1 cellular context compared by ENCODE assay signal in the genomic region with DNA sequence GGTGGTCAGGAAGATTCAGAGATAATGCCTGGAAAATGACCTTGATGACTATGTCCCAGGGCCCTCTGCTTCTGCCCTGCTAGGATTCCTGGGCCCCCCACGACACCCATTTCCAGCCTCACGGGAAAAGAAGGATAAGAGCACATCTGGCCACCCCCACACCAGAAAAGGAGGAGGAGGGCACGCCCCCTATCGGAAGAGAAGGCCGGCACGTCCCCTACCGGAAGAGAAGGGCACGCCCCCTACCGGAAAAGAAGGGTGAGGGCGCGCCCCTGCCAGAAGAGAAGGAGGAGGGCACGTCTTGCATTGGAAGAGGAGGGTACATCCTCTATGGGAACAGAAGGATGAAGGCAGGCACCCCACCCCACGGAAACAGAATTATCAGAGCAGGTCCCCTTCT.
A peak's percentile ranks its signal among the peaks of the same experiment; 100 is the strongest.
TF ChIP-seq lines count a peak whose summit lies in the region.

No MANE protein-coding gene starts in this region.

TF ChIP-seq in K562, 482 proteins besides CTCF, POLR2A, EP300 and RAD21 (continued from another document and continues in another):
- TF ChIP-seq XRCC5 (IDR thresholded peaks at IDR 0.05; ENCODE audit: low read depth, low read length) (peak; percentile 74; the same call in 1 of the 2 replicates), ELF2 (CRISPR knock-in tag; IDR thresholded peaks at IDR 0.05) (peak; percentile 49; the same call in 1 of the 2 replicates), CXXC5 (CRISPR knock-in tag; IDR thresholded peaks at IDR 0.05) (peak; percentile 63), ETV5 (CRISPR knock-in tag; IDR thresholded peaks at IDR 0.05; ENCODE audit: low read depth) (peak; percentile 98), SMARCA4 (IDR thresholded peaks at IDR 0.05) (peak; percentile 43; the same call in 1 of the 2 replicates), RCOR1 (IDR thresholded peaks at IDR 0.05; ENCODE audit: borderline replicate concordance in 1 of 2, low read depth in 2 of 2, low read length in 2 of 2) (peak in 1 of 2 experiments; percentile 65; a peak in 2 of 4 replicates), CBX3 (IDR thresholded peaks at IDR 0.05; ENCODE audit: borderline replicate concordance in 1 of 2, low read length in 2 of 2) (peak in 1 of 2 experiments; percentile 61; a peak in 1 of 3 replicates), NR1H2 (CRISPR knock-in tag; IDR thresholded peaks at IDR 0.05) (no peak), ARID1B (IDR thresholded peaks at IDR 0.05) (0 out of 2 replicates have a peak, but pooled peaks have one; percentile 26), EGR1 (conservative IDR thresholded peaks at IDR 0.05) (peak; percentile 80), SIN3A (IDR thresholded peaks at IDR 0.05; ENCODE audit: borderline replicate concordance in 2 of 2, control insufficient read depth in 1 of 2, low read depth in 2 of 2, low read length in 2 of 2) (no peak), SRF (CRISPR knock-in tag; IDR thresholded peaks at IDR 0.05) (peak in 1 of 2 experiments; percentile 31; a peak in 1 of 4 replicates), NCOA2 (IDR thresholded peaks at IDR 0.05; ENCODE audit: partially characterized antibody in 2 of 2) (no peak), HOXB6 (CRISPR knock-in tag; IDR thresholded peaks at IDR 0.05; ENCODE audit: borderline replicate concordance) (no peak), ZNF24 (IDR thresholded peaks at IDR 0.05) (0 out of 2 replicates have a peak, but pooled peaks have one; percentile 8), ARNT (IDR thresholded peaks at IDR 0.05) (peak in 1 of 2 experiments; percentile 34; a peak in 1 of 4 replicates), L3MBTL2 (IDR thresholded peaks at IDR 0.05) (0 out of 2 replicates have a peak, but pooled peaks have one; percentile 24), RB1 (IDR thresholded peaks at IDR 0.05; ENCODE audit: low read depth) (0 out of 2 replicates have a peak, but pooled peaks have one; percentile 57), GABPB1 (CRISPR knock-in tag; IDR thresholded peaks at IDR 0.05) (peak; percentile 86), JUND (IDR thresholded peaks at IDR 0.05; ENCODE audit: borderline replicate concordance, low read depth, low read length) (peak; percentile 56), JUND (tag; IDR thresholded peaks at IDR 0.05; ENCODE audit: borderline replicate concordance, low read depth, low read length) (no peak; the same call in 2 of the 3 replicates), ZNF41 (CRISPR knock-in tag; conservative IDR thresholded peaks at IDR 0.05) (no peak), CREB1 (IDR thresholded peaks at IDR 0.05) (0 out of 2 replicates have a peak, but pooled peaks have one; percentile 12), CREB1 (CRISPR knock-in tag; IDR thresholded peaks at IDR 0.05) (no peak), PHF20 (IDR thresholded peaks at IDR 0.05; ENCODE audit: partially characterized antibody) (peak; percentile 59), KDM2B (CRISPR knock-in tag; IDR thresholded peaks at IDR 0.05) (no peak), SOX6 (IDR thresholded peaks at IDR 0.05) (peak; percentile 19; the same call in 1 of the 2 replicates), BHLHE40 (IDR thresholded peaks at IDR 0.05; ENCODE audit: low read length) (peak; percentile 36; the same call in 1 of the 2 replicates), MAZ (CRISPR knock-in tag; conservative IDR thresholded peaks at IDR 0.05 in 1 of 2, IDR thresholded peaks at IDR 0.05 in 1 of 2) (peak; percentile 54 to 87; a peak in 3 of 4 replicates), SP1 (CRISPR knock-in tag; IDR thresholded peaks at IDR 0.05) (peak; percentile 67; the same call in 1 of the 2 replicates), HCFC1 (IDR thresholded peaks at IDR 0.05; ENCODE audit: low read depth, low read length) (peak; percentile 47; the same call in 1 of the 2 replicates), CC2D1A (IDR thresholded peaks at IDR 0.05) (peak; percentile 49; the same call in 1 of the 2 replicates), ZBTB7A (IDR thresholded peaks at IDR 0.05; ENCODE audit: borderline replicate concordance, control insufficient read depth, low read depth, low read length) (peak; percentile 76; the same call in 1 of the 2 replicates), CTBP1 (IDR thresholded peaks at IDR 0.05; ENCODE audit: borderline replicate concordance) (peak; percentile 79), ESRRB (CRISPR knock-in tag; IDR thresholded peaks at IDR 0.05; ENCODE audit: borderline replicate concordance) (no peak), ZFP30 (CRISPR knock-in tag; IDR thresholded peaks at IDR 0.05; ENCODE audit: borderline replicate concordance) (no peak)
- TF ChIP-seq, protein P1, sequence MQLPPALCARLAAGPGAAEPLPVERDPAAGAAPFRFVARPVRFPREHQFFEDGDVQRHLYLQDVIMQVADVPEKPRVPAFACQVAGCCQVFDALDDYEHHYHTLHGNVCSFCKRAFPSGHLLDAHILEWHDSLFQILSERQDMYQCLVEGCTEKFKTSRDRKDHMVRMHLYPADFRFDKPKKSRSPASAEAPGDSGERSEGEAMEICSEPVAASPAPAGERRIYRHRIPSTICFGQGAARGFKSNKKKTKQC (CRISPR knock-in tag; IDR thresholded peaks at IDR 0.05) = no peak
- TF ChIP-seq, protein P2, sequence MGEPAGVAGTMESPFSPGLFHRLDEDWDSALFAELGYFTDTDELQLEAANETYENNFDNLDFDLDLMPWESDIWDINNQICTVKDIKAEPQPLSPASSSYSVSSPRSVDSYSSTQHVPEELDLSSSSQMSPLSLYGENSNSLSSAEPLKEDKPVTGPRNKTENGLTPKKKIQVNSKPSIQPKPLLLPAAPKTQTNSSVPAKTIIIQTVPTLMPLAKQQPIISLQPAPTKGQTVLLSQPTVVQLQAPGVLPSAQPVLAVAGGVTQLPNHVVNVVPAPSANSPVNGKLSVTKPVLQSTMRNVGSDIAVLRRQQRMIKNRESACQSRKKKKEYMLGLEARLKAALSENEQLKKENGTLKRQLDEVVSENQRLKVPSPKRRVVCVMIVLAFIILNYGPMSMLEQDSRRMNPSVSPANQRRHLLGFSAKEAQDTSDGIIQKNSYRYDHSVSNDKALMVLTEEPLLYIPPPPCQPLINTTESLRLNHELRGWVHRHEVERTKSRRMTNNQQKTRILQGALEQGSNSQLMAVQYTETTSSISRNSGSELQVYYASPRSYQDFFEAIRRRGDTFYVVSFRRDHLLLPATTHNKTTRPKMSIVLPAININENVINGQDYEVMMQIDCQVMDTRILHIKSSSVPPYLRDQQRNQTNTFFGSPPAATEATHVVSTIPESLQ (CRISPR knock-in tag; IDR thresholded peaks at IDR 0.05) = no peak
- TF ChIP-seq, protein P3, sequence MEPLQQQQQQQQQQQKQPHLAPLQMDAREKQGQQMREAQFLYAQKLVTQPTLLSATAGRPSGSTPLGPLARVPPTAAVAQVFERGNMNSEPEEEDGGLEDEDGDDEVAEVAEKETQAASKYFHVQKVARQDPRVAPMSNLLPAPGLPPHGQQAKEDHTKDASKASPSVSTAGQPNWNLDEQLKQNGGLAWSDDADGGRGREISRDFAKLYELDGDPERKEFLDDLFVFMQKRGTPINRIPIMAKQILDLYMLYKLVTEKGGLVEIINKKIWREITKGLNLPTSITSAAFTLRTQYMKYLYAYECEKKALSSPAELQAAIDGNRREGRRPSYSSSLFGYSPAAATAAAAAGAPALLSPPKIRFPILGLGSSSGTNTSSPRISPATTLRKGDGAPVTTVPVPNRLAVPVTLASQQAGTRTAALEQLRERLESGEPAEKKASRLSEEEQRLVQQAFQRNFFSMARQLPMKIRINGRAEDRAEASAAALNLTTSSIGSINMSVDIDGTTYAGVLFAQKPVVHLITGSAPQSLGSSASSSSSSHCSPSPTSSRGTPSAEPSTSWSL (CRISPR knock-in tag; IDR thresholded peaks at IDR 0.05; ENCODE audit: borderline replicate concordance) = no peak
- TF ChIP-seq, protein P4, sequence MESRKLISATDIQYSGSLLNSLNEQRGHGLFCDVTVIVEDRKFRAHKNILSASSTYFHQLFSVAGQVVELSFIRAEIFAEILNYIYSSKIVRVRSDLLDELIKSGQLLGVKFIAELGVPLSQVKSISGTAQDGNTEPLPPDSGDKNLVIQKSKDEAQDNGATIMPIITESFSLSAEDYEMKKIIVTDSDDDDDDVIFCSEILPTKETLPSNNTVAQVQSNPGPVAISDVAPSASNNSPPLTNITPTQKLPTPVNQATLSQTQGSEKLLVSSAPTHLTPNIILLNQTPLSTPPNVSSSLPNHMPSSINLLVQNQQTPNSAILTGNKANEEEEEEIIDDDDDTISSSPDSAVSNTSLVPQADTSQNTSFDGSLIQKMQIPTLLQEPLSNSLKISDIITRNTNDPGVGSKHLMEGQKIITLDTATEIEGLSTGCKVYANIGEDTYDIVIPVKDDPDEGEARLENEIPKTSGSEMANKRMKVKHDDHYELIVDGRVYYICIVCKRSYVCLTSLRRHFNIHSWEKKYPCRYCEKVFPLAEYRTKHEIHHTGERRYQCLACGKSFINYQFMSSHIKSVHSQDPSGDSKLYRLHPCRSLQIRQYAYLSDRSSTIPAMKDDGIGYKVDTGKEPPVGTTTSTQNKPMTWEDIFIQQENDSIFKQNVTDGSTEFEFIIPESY (CRISPR knock-in tag; IDR thresholded peaks at IDR 0.05) = 0 out of 2 replicates have a peak, but pooled peaks have one; percentile 6
- TF ChIP-seq, protein P5, sequence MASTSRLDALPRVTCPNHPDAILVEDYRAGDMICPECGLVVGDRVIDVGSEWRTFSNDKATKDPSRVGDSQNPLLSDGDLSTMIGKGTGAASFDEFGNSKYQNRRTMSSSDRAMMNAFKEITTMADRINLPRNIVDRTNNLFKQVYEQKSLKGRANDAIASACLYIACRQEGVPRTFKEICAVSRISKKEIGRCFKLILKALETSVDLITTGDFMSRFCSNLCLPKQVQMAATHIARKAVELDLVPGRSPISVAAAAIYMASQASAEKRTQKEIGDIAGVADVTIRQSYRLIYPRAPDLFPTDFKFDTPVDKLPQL (IDR thresholded peaks at IDR 0.05; ENCODE audit: extremely low read depth, insufficient read length) = no peak
- TF ChIP-seq, protein P6, sequence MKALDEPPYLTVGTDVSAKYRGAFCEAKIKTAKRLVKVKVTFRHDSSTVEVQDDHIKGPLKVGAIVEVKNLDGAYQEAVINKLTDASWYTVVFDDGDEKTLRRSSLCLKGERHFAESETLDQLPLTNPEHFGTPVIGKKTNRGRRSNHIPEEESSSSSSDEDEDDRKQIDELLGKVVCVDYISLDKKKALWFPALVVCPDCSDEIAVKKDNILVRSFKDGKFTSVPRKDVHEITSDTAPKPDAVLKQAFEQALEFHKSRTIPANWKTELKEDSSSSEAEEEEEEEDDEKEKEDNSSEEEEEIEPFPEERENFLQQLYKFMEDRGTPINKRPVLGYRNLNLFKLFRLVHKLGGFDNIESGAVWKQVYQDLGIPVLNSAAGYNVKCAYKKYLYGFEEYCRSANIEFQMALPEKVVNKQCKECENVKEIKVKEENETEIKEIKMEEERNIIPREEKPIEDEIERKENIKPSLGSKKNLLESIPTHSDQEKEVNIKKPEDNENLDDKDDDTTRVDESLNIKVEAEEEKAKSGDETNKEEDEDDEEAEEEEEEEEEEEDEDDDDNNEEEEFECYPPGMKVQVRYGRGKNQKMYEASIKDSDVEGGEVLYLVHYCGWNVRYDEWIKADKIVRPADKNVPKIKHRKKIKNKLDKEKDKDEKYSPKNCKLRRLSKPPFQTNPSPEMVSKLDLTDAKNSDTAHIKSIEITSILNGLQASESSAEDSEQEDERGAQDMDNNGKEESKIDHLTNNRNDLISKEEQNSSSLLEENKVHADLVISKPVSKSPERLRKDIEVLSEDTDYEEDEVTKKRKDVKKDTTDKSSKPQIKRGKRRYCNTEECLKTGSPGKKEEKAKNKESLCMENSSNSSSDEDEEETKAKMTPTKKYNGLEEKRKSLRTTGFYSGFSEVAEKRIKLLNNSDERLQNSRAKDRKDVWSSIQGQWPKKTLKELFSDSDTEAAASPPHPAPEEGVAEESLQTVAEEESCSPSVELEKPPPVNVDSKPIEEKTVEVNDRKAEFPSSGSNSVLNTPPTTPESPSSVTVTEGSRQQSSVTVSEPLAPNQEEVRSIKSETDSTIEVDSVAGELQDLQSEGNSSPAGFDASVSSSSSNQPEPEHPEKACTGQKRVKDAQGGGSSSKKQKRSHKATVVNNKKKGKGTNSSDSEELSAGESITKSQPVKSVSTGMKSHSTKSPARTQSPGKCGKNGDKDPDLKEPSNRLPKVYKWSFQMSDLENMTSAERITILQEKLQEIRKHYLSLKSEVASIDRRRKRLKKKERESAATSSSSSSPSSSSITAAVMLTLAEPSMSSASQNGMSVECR (CRISPR knock-in tag; IDR thresholded peaks at IDR 0.05) = no peak
- TF ChIP-seq, protein P7, sequence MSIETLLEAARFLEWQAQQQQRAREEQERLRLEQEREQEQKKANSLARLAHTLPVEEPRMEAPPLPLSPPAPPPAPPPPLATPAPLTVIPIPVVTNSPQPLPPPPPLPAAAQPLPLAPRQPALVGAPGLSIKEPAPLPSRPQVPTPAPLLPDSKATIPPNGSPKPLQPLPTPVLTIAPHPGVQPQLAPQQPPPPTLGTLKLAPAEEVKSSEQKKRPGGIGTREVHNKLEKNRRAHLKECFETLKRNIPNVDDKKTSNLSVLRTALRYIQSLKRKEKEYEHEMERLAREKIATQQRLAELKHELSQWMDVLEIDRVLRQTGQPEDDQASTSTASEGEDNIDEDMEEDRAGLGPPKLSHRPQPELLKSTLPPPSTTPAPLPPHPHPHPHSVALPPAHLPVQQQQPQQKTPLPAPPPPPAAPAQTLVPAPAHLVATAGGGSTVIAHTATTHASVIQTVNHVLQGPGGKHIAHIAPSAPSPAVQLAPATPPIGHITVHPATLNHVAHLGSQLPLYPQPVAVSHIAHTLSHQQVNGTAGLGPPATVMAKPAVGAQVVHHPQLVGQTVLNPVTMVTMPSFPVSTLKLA (conservative IDR thresholded peaks at IDR 0.05) = peak in 1 of 2 experiments; percentile 47; a peak in 1 of 4 replicates
- TF ChIP-seq, protein P8, sequence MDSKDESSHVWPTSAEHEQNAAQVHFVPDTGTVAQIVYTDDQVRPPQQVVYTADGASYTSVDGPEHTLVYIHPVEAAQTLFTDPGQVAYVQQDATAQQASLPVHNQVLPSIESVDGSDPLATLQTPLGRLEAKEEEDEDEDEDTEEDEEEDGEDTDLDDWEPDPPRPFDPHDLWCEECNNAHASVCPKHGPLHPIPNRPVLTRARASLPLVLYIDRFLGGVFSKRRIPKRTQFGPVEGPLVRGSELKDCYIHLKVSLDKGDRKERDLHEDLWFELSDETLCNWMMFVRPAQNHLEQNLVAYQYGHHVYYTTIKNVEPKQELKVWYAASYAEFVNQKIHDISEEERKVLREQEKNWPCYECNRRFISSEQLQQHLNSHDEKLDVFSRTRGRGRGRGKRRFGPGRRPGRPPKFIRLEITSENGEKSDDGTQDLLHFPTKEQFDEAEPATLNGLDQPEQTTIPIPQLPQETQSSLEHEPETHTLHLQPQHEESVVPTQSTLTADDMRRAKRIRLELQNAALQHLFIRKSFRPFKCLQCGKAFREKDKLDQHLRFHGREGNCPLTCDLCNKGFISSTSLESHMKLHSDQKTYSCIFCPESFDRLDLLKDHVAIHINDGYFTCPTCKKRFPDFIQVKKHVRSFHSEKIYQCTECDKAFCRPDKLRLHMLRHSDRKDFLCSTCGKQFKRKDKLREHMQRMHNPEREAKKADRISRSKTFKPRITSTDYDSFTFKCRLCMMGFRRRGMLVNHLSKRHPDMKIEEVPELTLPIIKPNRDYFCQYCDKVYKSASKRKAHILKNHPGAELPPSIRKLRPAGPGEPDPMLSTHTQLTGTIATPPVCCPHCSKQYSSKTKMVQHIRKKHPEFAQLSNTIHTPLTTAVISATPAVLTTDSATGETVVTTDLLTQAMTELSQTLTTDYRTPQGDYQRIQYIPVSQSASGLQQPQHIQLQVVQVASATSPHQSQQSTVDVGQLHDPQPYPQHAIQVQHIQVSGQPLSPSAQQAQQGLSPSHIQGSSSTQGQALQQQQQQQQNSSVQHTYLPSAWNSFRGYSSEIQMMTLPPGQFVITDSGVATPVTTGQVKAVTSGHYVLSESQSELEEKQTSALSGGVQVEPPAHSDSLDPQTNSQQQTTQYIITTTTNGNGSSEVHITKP (IDR thresholded peaks at IDR 0.05; ENCODE audit: partially characterized antibody) = peak; percentile 37
